9 cellular contexts compared by ENCODE assay signal in genomic region chr11:75639752-75640151, GRCh38. TPM values are rescaled to one million over a fixed set of nuclear protein-coding genes. Genes with fewer than 3 reads are reported as not detected.
DNase-seq lines count a peak whose midpoint lies in the region; ATAC-seq and TF ChIP-seq lines count a peak whose summit lies in the region.
"Had no signal": no experiment of that assay in that cellular context is flagged by ENCODE, and none has a peak within 500 bp of the region (broad histone marks: within the 10 kb centered on the region; RNA-seq: fewer than 3 reads in every experiment).

No MANE protein-coding gene starts in this region.

- no peak overlapping the region for H3K4ac ChIP-seq in neuronal stem cell (ENCODE audit: low read length)

- WGBS in neuronal stem cell (ENCODE audit: extremely low coverage in 2 of 2, insufficient read length in 2 of 2, insufficient replicate concordance in 1 of 2), 2 donors, result no CpG with 5 or more reads among the region's 4 CpGs

- H3K4me3 ChIP-seq in ACC112 (ENCODE audit: low read depth, low read length) (no peak overlapping the region), fibroblast of pulmonary artery (replicated peaks; ENCODE audit: low read depth, low read length) (no peak overlapping the region), neuronal stem cell (ENCODE audit: low read length in 2 of 2) (peak overlapping the region in 1 of 2 donors; percentile 38)

- peak overlapping the region; percentile 14 for H3K14ac ChIP-seq in neuronal stem cell (ENCODE audit: low read length)

- no peak overlapping the region for H2BK12ac ChIP-seq in neuronal stem cell (ENCODE audit: low read length)

- no peak overlapping the region for H3K9ac ChIP-seq in neuronal stem cell (ENCODE audit: low read depth, low read length, poor library complexity)

- no peak for TF ChIP-seq CTCF in fibroblast of pulmonary artery (IDR thresholded peaks at IDR 0.05; ENCODE audit: low read length, missing control alignments)

- no peak overlapping the region for H2BK5ac ChIP-seq in neuronal stem cell (ENCODE audit: low read length)

- no peak overlapping the region for H2AK5ac ChIP-seq in neuronal stem cell (ENCODE audit: low read depth, low read length)

- no peaks in the 10 kb centered on the region for H3K9me3 ChIP-seq in neuronal stem cell (replicated peaks in 1 of 2; ENCODE audit: control insufficient read depth in 2 of 2, insufficient read depth in 1 of 2, low read depth in 1 of 2, low read length in 2 of 2)
- H3K9me3 ChIP-seq: neutrophil had no signal

- no peaks in the 10 kb centered on the region for H3K79me1 ChIP-seq in neuronal stem cell (ENCODE audit: low read depth, low read length)

- H3K27ac ChIP-seq in ACC112 (ENCODE audit: low read depth, low read length) (no peak overlapping the region), neuronal stem cell (replicated peaks; ENCODE audit: low read length) (no peak overlapping the region)
- H3K27ac ChIP-seq: neutrophil had no signal

- H3K18ac ChIP-seq in neuronal stem cell (ENCODE audit: low read length), result peak overlapping the region; percentile 95

- no peak overlapping the region for H4K8ac ChIP-seq in neuronal stem cell (ENCODE audit: low read depth, low read length)

- peak overlapping the region; percentile 23 for H2AFZ ChIP-seq in ACC112 (ENCODE audit: low read length, unreplicated experiment)
- H2AFZ ChIP-seq in neuronal stem cell (ENCODE audit: low read length), result peak overlapping the region; percentile 76

- no peak overlapping the region for H3K23ac ChIP-seq in neuronal stem cell (ENCODE audit: low read depth, low read length, poor library complexity)

- peaks cover 10% of the 10 kb centered on the region for H3K4me1 ChIP-seq in ACC112 (ENCODE audit: control insufficient read depth, insufficient read depth, low read length, unreplicated experiment)
- H3K4me1 ChIP-seq in neuronal stem cell (ENCODE audit: control insufficient read depth in 2 of 2, insufficient read depth in 1 of 2, low read depth in 1 of 2, low read length in 2 of 2), result peaks cover 17 to 31% of the 10 kb centered on the region in 2 donors

- H4K91ac ChIP-seq in neuronal stem cell (ENCODE audit: low read depth, low read length, poor library complexity), result no peak overlapping the region

- H3K36me3 ChIP-seq in ACC112 (ENCODE audit: insufficient read depth, low read length) (no peaks in the 10 kb centered on the region), neuronal stem cell (replicated peaks in 1 of 2; ENCODE audit: control insufficient read depth in 2 of 2, insufficient read depth in 2 of 2, low read length in 2 of 2) (no peaks in the 10 kb centered on the region)
- H3K36me3 ChIP-seq: neutrophil had no signal

- H3K79me2 ChIP-seq in ACC112 (ENCODE audit: control insufficient read depth, insufficient read depth, low read length, unreplicated experiment), result no peaks in the 10 kb centered on the region

- no peak overlapping the region for H2BK120ac ChIP-seq in neuronal stem cell (ENCODE audit: low read depth, low read length)

- DNase-seq in M059J (ENCODE audit: low read depth), result peak; percentile 71
- peak; percentile 96 for DNase-seq in RPMI8226
- DNase-seq in fibroblast of pulmonary artery (ENCODE audit: low read depth), result peak; percentile 68
- no peak for DNase-seq in neuronal stem cell (ENCODE audit: low spot score)
- DNase-seq in stimulated activated CD4-positive, alpha-beta T cell treated with anti-CD3 and anti-CD28 coated beads, Interleukin-4, amount 100 ng/mL, for 24 hours, result no peak

- H3K27me3 ChIP-seq in ACC112 (ENCODE audit: insufficient read depth, low read length) (no peaks in the 10 kb centered on the region), neuronal stem cell (ENCODE audit: control insufficient read depth in 3 of 3, insufficient read depth in 3 of 3, low read depth in 1 of 3, low read length in 3 of 3) (no peaks in the 10 kb centered on the region)

- no peak overlapping the region for H3K4me2 ChIP-seq in neuronal stem cell (ENCODE audit: insufficient read depth, low read length, poor library complexity, severe bottlenecking)

- no peak overlapping the region for H2BK15ac ChIP-seq in neuronal stem cell (ENCODE audit: low read length)

- ATAC-seq in GM21526 (IDR thresholded peaks at IDR 0.05; ENCODE audit: low FRiP score, unreplicated experiment), result no peak
- no peak for ATAC-seq in GM21367 (IDR thresholded peaks at IDR 0.05; ENCODE audit: unreplicated experiment)

RNA-seq across cellular contexts. Expression of gene MAP6, which starts 29.1 kb away (rescaled TPM):
- 0.02 and 0.32 TPM in 2 replicates for total RNA-seq in M059J (2014; rRNA removed; shearing (Covaris generic))
- 29.9 TPM for polyA plus RNA-seq in neuronal stem cell (2013, experiment 1 of 2)
- 30.1 TPM for polyA plus RNA-seq in neuronal stem cell (2013, experiment 2 of 2)

Comparison
In these comparisons a context has a peak if more than half of its experiments do, and no peak if none do; other contexts are left out.
1. DNase-seq: peak in M059J (single experiment), RPMI8226 (single experiment) and fibroblast of pulmonary artery (single experiment); none in neuronal stem cell (single experiment) and stimulated activated CD4-positive, alpha-beta T cell treated with anti-CD3 and anti-CD28 coated beads, Interleukin-4, amount 100 ng/mL, for 24 hours (single experiment).